ENCODE assay signal across 10 cellular contexts in genomic region chr16:87965973-87966667, GRCh38. TPM values are rescaled to one million over a fixed set of nuclear protein-coding genes. Genes with fewer than 3 reads are reported as not detected.
DNase-seq lines count a peak whose midpoint lies in the region; ATAC-seq and TF ChIP-seq lines count a peak whose summit lies in the region.
"Had no signal": no experiment of that assay in that cellular context is flagged by ENCODE, and none has a peak within 500 bp of the region (broad histone marks: within the 10 kb centered on the region; RNA-seq: fewer than 3 reads in every experiment).

No MANE protein-coding gene starts in this region.

- no peak for ATAC-seq in GM21515 (IDR thresholded peaks at IDR 0.05; ENCODE audit: unreplicated experiment)

- intact Hi-C loops in activated naive CD4-positive, alpha-beta T cell treated with anti-CD3 and anti-CD28 coated beads for 36 hours (cut with micrococcal nuclease): no loop called here

- TF ChIP-seq CTCF in coronary artery (IDR thresholded peaks at IDR 0.05) (no peak), mesothelial cell of epicardium (IDR thresholded peaks at IDR 0.05; ENCODE audit: unreplicated experiment) (no peak), type B pancreatic cell (conservative IDR thresholded peaks at IDR 0.05) (no peak)

- peak overlapping the region; percentile 30 for H3K4me3 Mint-ChIP-seq in activated naive CD4-positive, alpha-beta T cell treated with anti-CD3 and anti-CD28 coated beads for 36 hours
- H3K4me3 Mint-ChIP-seq in mesothelial cell of epicardium: no peak overlapping the region
- H3K4me3 Mint-ChIP-seq in type B pancreatic cell: no peak overlapping the region
- H3K4me3 Mint-ChIP-seq: neural crest cell had no signal

- H3K4me1 Mint-ChIP-seq in activated naive CD4-positive, alpha-beta T cell treated with anti-CD3 and anti-CD28 coated beads for 36 hours (ENCODE audit: low read depth): peaks cover 68% of the 10 kb centered on the region
- H3K4me1 Mint-ChIP-seq in mesothelial cell of epicardium (peaks cover 43% of the 10 kb centered on the region), type B pancreatic cell (ENCODE audit: unreplicated experiment) (peaks cover 41% of the 10 kb centered on the region)

- H3K27ac Mint-ChIP-seq in activated naive CD4-positive, alpha-beta T cell treated with anti-CD3 and anti-CD28 coated beads for 36 hours: peak overlapping the region; percentile 69
- H3K27ac Mint-ChIP-seq in mesothelial cell of epicardium: peak overlapping the region; percentile 81
- H3K27ac Mint-ChIP-seq in type B pancreatic cell: peak overlapping the region; percentile 63

- DNase-seq in activated naive CD4-positive, alpha-beta T cell treated with anti-CD3 and anti-CD28 coated beads for 36 hours: no peak
- no peak for DNase-seq in activated naive CD4-positive, alpha-beta T cell (lab: John Stamatoyannopoulos, UW)
- DNase-seq in coronary artery (ENCODE audit: low spot score) (no peak), mesothelial cell of epicardium (ENCODE audit: low spot score in 2 of 2, unreplicated experiment in 2 of 2) (no peak), type B pancreatic cell (ENCODE audit: extremely low spot score, unreplicated experiment) (no peak), RKO (ENCODE audit: low spot score) (no peak), NCI-H345 (lab: John Stamatoyannopoulos, UW) (no peak)
- DNase-seq: OCI-M1 had no signal

- peak overlapping the region; percentile 53 for H3K4me3 ChIP-seq in coronary artery

- H3K27me3 Mint-ChIP-seq in activated naive CD4-positive, alpha-beta T cell treated with anti-CD3 and anti-CD28 coated beads for 36 hours (ENCODE audit: low read depth): no peaks in the 10 kb centered on the region
- H3K27me3 Mint-ChIP-seq in mesothelial cell of epicardium (ENCODE audit: low read depth) (no peaks in the 10 kb centered on the region), type B pancreatic cell (no peaks in the 10 kb centered on the region)

- peaks cover 4% of the 10 kb centered on the region for H3K36me3 Mint-ChIP-seq in activated naive CD4-positive, alpha-beta T cell treated with anti-CD3 and anti-CD28 coated beads for 36 hours (ENCODE audit: low read depth)
- peaks cover 16% of the 10 kb centered on the region for H3K36me3 Mint-ChIP-seq in mesothelial cell of epicardium
- H3K36me3 Mint-ChIP-seq in type B pancreatic cell: peaks cover 16% of the 10 kb centered on the region

- CTCF ChIA-PET in activated naive CD4-positive, alpha-beta T cell treated with anti-CD3 and anti-CD28 coated beads for 36 hours (lab: Charles Lee): interaction anchor here (1.0 to 1.3 kb wide), 2 partner anchors 9 to 186 kb away, joined by 4 read pairs; no protein-coding TSS in a partner anchor

- H3K9me3 Mint-ChIP-seq in activated naive CD4-positive, alpha-beta T cell treated with anti-CD3 and anti-CD28 coated beads for 36 hours: peaks cover 3% of the 10 kb centered on the region
- H3K9me3 Mint-ChIP-seq in mesothelial cell of epicardium (peaks cover 8% of the 10 kb centered on the region), type B pancreatic cell (no peaks in the 10 kb centered on the region)

- peak overlapping the region; percentile 67 to 73 for H3K27ac ChIP-seq in coronary artery

RNA-seq across cellular contexts. Expression of gene BANP, which starts 14.9 kb away (rescaled TPM):
- 10 to 100 TPM; 35.1 to 38.6 TPM for total RNA-seq in activated naive CD4-positive, alpha-beta T cell treated with anti-CD3 and anti-CD28 coated beads for 36 hours
- 41.2 to 44.9 TPM (median 43.6 TPM) in 3 replicates for total RNA-seq in mesothelial cell of epicardium
- total RNA-seq in type B pancreatic cell (ENCODE audit: low replicate concordance): 28.3 and 36.9 TPM in 2 replicates

RNA-seq across cellular contexts. Expression of gene CA5A, which starts 29.8 kb away (rescaled TPM):
- total RNA-seq in activated naive CD4-positive, alpha-beta T cell treated with anti-CD3 and anti-CD28 coated beads for 36 hours: not detected
- total RNA-seq in mesothelial cell of epicardium (not detected in 3 replicates), type B pancreatic cell (ENCODE audit: low replicate concordance) (0.70 TPM in 1 of 2 replicates, not detected in the other)
- total RNA-seq: neural crest cell had no signal
